15 cellular contexts compared by ENCODE assay signal in genomic region chr11:116255234-116255953, GRCh38.
"Had no signal": no experiment of that assay in that cellular context is flagged by ENCODE, and none has a peak within 500 bp of the region (broad histone marks: within the 10 kb centered on the region; RNA-seq: fewer than 3 reads in every experiment).

No MANE protein-coding gene starts in this region.

- H3K4me1 Mint-ChIP-seq: activated B cell treated with CpG ODN at 0.5 μM for 24 hours; activated CD4-positive, alpha-beta T cell treated with anti-CD3 and anti-CD28 coated beads, Interleukin-2, amount 10 ng/mL, durations not matched to agents 7 days and 5 days; activated naive CD4-positive, alpha-beta T cell treated with anti-CD3 and anti-CD28 coated beads, Interleukin-2, amount 10 ng/mL, durations not matched to agents 7 days and 5 days had no signal

- H3K27ac Mint-ChIP-seq: activated B cell treated with CpG ODN at 0.5 μM for 24 hours; activated CD4-positive, alpha-beta T cell treated with anti-CD3 and anti-CD28 coated beads, Interleukin-2, amount 10 ng/mL, durations not matched to agents 7 days and 5 days; activated naive CD4-positive, alpha-beta T cell treated with anti-CD3 and anti-CD28 coated beads, Interleukin-2, amount 10 ng/mL, durations not matched to agents 7 days and 5 days; activated T-helper 2 cell treated with anti-CD3 and anti-CD28 coated beads, Interferon-gamma antibody, Interleukin-2, Interleukin-4, amounts not matched to agents 10 μg/mL and 5 μg/mL and 100 μg/mL, durations not matched to agents 14 hours and 24 hours and 36 hours had no signal

- DNase-seq: activated B cell treated with CpG ODN at 0.5 μM for 24 hours; activated CD4-positive, alpha-beta T cell treated with anti-CD3 and anti-CD28 coated beads, Interleukin-2, amount 10 ng/mL, durations not matched to agents 7 days and 5 days; activated CD8-positive, alpha-beta memory T cell treated with anti-CD3 and anti-CD28 coated beads for 24 hours; activated naive CD4-positive, alpha-beta T cell treated with anti-CD3 and anti-CD28 coated beads, Interleukin-2, amount 10 ng/mL, durations not matched to agents 7 days and 5 days; adrenal gland; body of pancreas; central memory CD4-positive, alpha-beta T cell; effector CD4-positive, alpha-beta T cell; foreskin keratinocyte; left cardiac atrium; lower lobe of right lung; midbrain; stimulated activated CD4-positive, alpha-beta T cell treated with anti-CD3 and anti-CD28 coated beads, Interleukin-4, amount 100 ng/mL, for 24 hours; uterus had no signal

- H3K4me3 Mint-ChIP-seq: activated B cell treated with CpG ODN at 0.5 μM for 24 hours; activated CD4-positive, alpha-beta T cell treated with anti-CD3 and anti-CD28 coated beads, Interleukin-2, amount 10 ng/mL, durations not matched to agents 7 days and 5 days; activated naive CD4-positive, alpha-beta T cell treated with anti-CD3 and anti-CD28 coated beads, Interleukin-2, amount 10 ng/mL, durations not matched to agents 7 days and 5 days had no signal

- H3K27me3 Mint-ChIP-seq: activated B cell treated with CpG ODN at 0.5 μM for 24 hours; activated CD4-positive, alpha-beta T cell treated with anti-CD3 and anti-CD28 coated beads, Interleukin-2, amount 10 ng/mL, durations not matched to agents 7 days and 5 days; activated naive CD4-positive, alpha-beta T cell treated with anti-CD3 and anti-CD28 coated beads, Interleukin-2, amount 10 ng/mL, durations not matched to agents 7 days and 5 days had no signal

- H3K36me3 Mint-ChIP-seq: activated naive CD4-positive, alpha-beta T cell treated with anti-CD3 and anti-CD28 coated beads, Interleukin-2, amount 10 ng/mL, durations not matched to agents 7 days and 5 days had no signal

- H3K9me3 Mint-ChIP-seq: activated B cell treated with CpG ODN at 0.5 μM for 24 hours; activated CD4-positive, alpha-beta T cell treated with anti-CD3 and anti-CD28 coated beads, Interleukin-2, amount 10 ng/mL, durations not matched to agents 7 days and 5 days; activated naive CD4-positive, alpha-beta T cell treated with anti-CD3 and anti-CD28 coated beads, Interleukin-2, amount 10 ng/mL, durations not matched to agents 7 days and 5 days; activated T-helper 2 cell treated with anti-CD3 and anti-CD28 coated beads, Interferon-gamma antibody, Interleukin-2, Interleukin-4, amounts not matched to agents 10 μg/mL and 5 μg/mL and 100 μg/mL, durations not matched to agents 14 hours and 24 hours and 36 hours had no signal
